13 cellular contexts compared by ENCODE assay signal in the genomic region with DNA sequence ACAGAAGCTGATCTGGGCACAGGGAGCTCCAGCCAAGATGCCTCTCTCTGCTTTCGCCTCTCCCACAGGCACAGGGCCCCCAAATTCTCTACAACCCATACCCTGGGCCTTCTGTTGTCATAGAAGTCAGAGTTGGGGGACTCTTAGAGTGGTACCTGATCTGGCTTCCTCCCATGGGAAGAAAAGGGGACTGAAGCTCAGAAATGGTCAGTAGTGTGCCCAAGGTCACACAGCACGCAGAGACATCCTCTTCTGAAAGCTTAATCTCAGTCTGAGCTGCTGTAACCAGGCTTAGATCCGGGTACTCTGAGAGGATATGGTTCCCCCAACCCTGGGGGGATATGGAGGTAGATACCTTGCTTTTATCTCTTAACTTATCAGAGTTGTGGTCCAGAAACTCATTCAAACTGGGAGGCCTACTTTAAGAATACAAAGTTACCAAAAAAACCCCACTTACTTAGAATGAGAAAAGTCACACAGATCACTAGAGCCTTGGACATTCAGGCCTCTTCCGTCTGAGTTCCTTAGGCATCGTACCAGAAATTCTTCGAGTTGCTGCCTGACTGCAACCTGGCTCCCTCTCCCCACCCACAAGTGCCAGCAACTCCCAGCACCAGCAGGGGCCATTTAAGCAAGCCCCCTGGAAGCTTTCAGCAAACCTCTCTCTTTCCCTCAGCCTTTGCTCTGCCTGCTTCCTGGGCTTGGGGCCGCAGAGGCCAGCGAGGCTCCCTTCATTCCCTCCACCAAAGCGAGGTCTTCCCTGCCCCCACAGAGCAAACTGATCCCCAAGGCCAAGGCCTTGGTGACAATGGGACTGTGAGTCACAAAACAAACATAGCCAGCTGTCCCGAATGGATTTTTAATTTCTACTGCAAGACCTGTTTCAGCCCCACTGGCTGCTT. TPM values are rescaled to one million over a fixed set of nuclear protein-coding genes. Genes with fewer than 3 reads are reported as not detected.
DNase-seq lines count a peak whose midpoint lies in the region; ATAC-seq and TF ChIP-seq lines count a peak whose summit lies in the region.
"Had no signal": no experiment of that assay in that cellular context is flagged by ENCODE, and none has a peak within 500 bp of the region (broad histone marks: within the 10 kb centered on the region; RNA-seq: fewer than 3 reads in every experiment).

No MANE protein-coding gene starts in this region.

- peak; percentile 34 for DNase-seq in activated CD8-positive, alpha-beta memory T cell treated with anti-CD3 and anti-CD28 coated beads, Interleukin-2, amount 50 U/mL, for 48 hours
- no peak for DNase-seq in activated CD8-positive, alpha-beta memory T cell treated with anti-CD3 and anti-CD28 coated beads, Interleukin-2, amount 50 U/mL, for 4 hours
- DNase-seq in NCI-H510A treated with DMSO at 0.1 percent for 48 hours (lab: John Stamatoyannopoulos, UW) (peak; percentile 68), colonic mucosa (peak; percentile 59), suprapubic skin (ENCODE audit: low spot score in 2 of 2) (peak in 1 of 2 donors; percentile 44), HuH-7 (ENCODE audit: low spot score) (no peak)
- DNase-seq: HCEC 1CT, NCI-H526 had no signal

- TF ChIP-seq CTCF in colonic mucosa (IDR thresholded peaks at IDR 0.05): no peak
- no peak for TF ChIP-seq CTCF in suprapubic skin (IDR thresholded peaks at IDR 0.05)

- H3K4me3 ChIP-seq in colonic mucosa: no peak overlapping the region
- H3K4me3 ChIP-seq in suprapubic skin: no peak overlapping the region

- H3K27me3 ChIP-seq in colonic mucosa: no peaks in the 10 kb centered on the region
- peaks cover 22% of the 10 kb centered on the region for H3K27me3 ChIP-seq in suprapubic skin

- H3K27ac ChIP-seq in colonic mucosa (no peak overlapping the region), suprapubic skin (peak overlapping the region; percentile 25)

- H3K9ac ChIP-seq in colonic mucosa (ENCODE audit: low read depth in 2 of 2, low read length in 2 of 2): no peak overlapping the region

- H3K9me3 ChIP-seq in colonic mucosa (no peaks in the 10 kb centered on the region), suprapubic skin (no peaks in the 10 kb centered on the region)

- H3K4me1 ChIP-seq in colonic mucosa (peaks cover 14% of the 10 kb centered on the region), suprapubic skin (peaks cover 32% of the 10 kb centered on the region)

- no peak for ATAC-seq in GM21526 (IDR thresholded peaks at IDR 0.05; ENCODE audit: low FRiP score, unreplicated experiment)
- no peak for ATAC-seq in HG02623 (IDR thresholded peaks at IDR 0.05; ENCODE audit: unreplicated experiment)

- 60% methylated on average over 10 of the region's 10 CpGs for WGBS in suprapubic skin

- intact Hi-C loops in colonic mucosa (cut with DNase I): no loop called here

- TF ChIP-seq POLR2A in suprapubic skin (IDR thresholded peaks at IDR 0.05): no peak

- H3K36me3 ChIP-seq in colonic mucosa (no peaks in the 10 kb centered on the region), suprapubic skin (no peaks in the 10 kb centered on the region)

- no peak for TF ChIP-seq EP300 in suprapubic skin (IDR thresholded peaks at IDR 0.05)

RNA-seq across cellular contexts. Expression of a gene that starts 13.9 kb away (rescaled TPM):
- total RNA-seq in colonic mucosa (1 to 10 TPM; 2.1 to 4.0 TPM), suprapubic skin (100 to 1,000 TPM in 3 of 4 donors, 10 to 100 TPM in 1; 95.8 to 176 (median 123) TPM)
- total RNA-seq: CD4-positive, CD25-positive, alpha-beta regulatory T cell had no signal

RNA-seq across cellular contexts. Expression of a gene that starts 27.5 kb away (rescaled TPM):
- under 1 TPM in 1 of 2 donors, not detected in 1; 0.16 TPM for total RNA-seq in colonic mucosa
- 100 to 1,000 TPM in 1 of 4 donors, 10 to 100 TPM in 2, 1 to 10 TPM in 1; 1.0 to 289 (median 37.0) TPM for total RNA-seq in suprapubic skin
- total RNA-seq: CD4-positive, CD25-positive, alpha-beta regulatory T cell had no signal

RNA-seq across cellular contexts. Expression of a gene that starts 44.4 kb away (rescaled TPM):
- total RNA-seq in colonic mucosa (under 1 TPM in 1 of 2 donors, not detected in 1; 0.77 TPM), suprapubic skin (100 to 1,000 TPM in 1 of 4 donors, 10 to 100 TPM in 2, under 1 TPM in 1; 0.72 to 346 (median 21.0) TPM)
- total RNA-seq: CD4-positive, CD25-positive, alpha-beta regulatory T cell; pulmonary artery endothelial cell; subcutaneous adipose tissue had no signal

RNA-seq across cellular contexts. Expression of a gene that starts 55.2 kb away (rescaled TPM):
- total RNA-seq in colonic mucosa (1 to 10 TPM in 1 of 2 donors, under 1 TPM in 1; 0.66 to 4.9 TPM), suprapubic skin (100 to 1,000 TPM in 3 of 4 donors, 10 to 100 TPM in 1; 78.6 to 293 (median 185) TPM)
- total RNA-seq: CD4-positive, CD25-positive, alpha-beta regulatory T cell; subcutaneous adipose tissue had no signal

Comparison
In these comparisons a context has a peak if more than half of its experiments do, and no peak if none do; other contexts are left out.
1. DNase-seq: peak in activated CD8-positive, alpha-beta memory T cell treated with anti-CD3 and anti-CD28 coated beads, Interleukin-2, amount 50 U/mL, for 48 hours (single experiment), NCI-H510A treated with DMSO at 0.1 percent for 48 hours (single experiment) and colonic mucosa (single experiment); none in activated CD8-positive, alpha-beta memory T cell treated with anti-CD3 and anti-CD28 coated beads, Interleukin-2, amount 50 U/mL, for 4 hours (single experiment) and HuH-7 (single experiment).
2. RNA of a gene that starts 13.9 kb away (total RNA-seq): 95.8 to 176 TPM in suprapubic skin; 2.1 to 4.0 TPM in colonic mucosa; every median in the first group is over 10 times any median in the second.